8 cellular contexts compared by ENCODE assay signal in the genomic region with DNA sequence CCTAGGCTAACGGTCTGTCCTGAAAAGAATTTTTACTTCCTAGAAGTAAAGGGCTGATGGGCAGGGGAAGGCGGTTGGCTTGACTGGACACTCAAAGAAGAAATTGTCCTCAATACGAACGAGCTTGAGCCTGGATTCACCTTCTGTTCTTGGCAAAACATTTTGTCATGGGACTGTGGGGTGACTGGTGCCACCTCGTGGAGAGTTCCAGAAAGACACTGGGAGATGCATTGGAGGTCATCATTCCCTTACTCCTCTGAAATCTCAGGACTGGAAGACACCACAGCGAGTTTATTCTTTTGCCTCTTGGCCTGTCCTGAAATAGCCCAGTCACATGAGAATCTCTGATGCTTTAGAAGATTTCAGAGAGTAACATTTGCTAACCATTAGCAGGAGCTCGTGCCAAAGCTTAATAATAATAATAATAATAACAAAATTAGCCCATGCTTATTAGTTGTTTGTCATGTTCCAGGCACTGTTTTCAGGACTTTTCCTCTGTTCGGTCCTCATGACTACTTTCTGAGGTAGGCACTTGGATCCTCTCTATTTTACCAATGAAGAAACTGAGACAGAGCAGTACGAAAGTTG. TPM values are rescaled to one million over a fixed set of nuclear protein-coding genes. Genes with fewer than 3 reads are reported as not detected.
DNase-seq lines count a peak whose midpoint lies in the region; ATAC-seq lines count a peak whose summit lies in the region.

No MANE protein-coding gene starts in this region.

- H3K36me3 ChIP-seq in NT2/D1 (ENCODE audit: insufficient read depth, insufficient read length, low read length) = no peaks in the 10 kb centered on the region

- peaks cover 10% of the 10 kb centered on the region in 2 donors for H3K36me3 Mint-ChIP-seq in activated T-cell treated with anti-CD3 and anti-CD28 coated beads, Interleukin-2, amount 50 U/mL, for 72 hours (ENCODE audit: insufficient read depth in 2 of 2)

- H3K27me3 Mint-ChIP-seq in activated T-cell treated with anti-CD3 and anti-CD28 coated beads, Interleukin-2, amount 50 U/mL, for 72 hours (ENCODE audit: low read depth) = no peaks in the 10 kb centered on the region

- H3K4me1 ChIP-seq in NT2/D1 (ENCODE audit: insufficient read depth, insufficient read length) = no peaks in the 10 kb centered on the region

- H3K9me3 Mint-ChIP-seq in activated T-cell treated with anti-CD3 and anti-CD28 coated beads, Interleukin-2, amount 50 U/mL, for 72 hours = peaks cover 2 to 4% of the 10 kb centered on the region in 2 donors

- peaks cover 20% of the 10 kb centered on the region for H3K4me1 Mint-ChIP-seq in activated T-cell treated with anti-CD3 and anti-CD28 coated beads, Interleukin-2, amount 50 U/mL, for 72 hours (ENCODE audit: low read depth)

- H3K9me3 ChIP-seq in NT2/D1 (ENCODE audit: insufficient read depth, low read length) = peaks cover 11% of the 10 kb centered on the region

- H3K4me3 ChIP-seq in NT2/D1 (ENCODE audit: insufficient read length, low read depth) = no peak overlapping the region

- peak; percentile 90 for DNase-seq in DMS 273 (lab: John Stamatoyannopoulos, UW; ENCODE audit: unreplicated experiment)
- peak; percentile 59 for DNase-seq in NT2/D1 (ENCODE audit: low read depth, low spot score)
- peak; percentile 37 to 42 for DNase-seq in activated T-cell treated with anti-CD3 and anti-CD28 coated beads, Interleukin-2, amount 50 U/mL, for 72 hours
- peak; percentile 41 for DNase-seq in glomerular endothelial cell (ENCODE audit: extremely low read depth, low read depth, low spot score)
- peak; percentile 86 for DNase-seq in pons (ENCODE audit: low spot score)
- no peak for DNase-seq in NCI-H1930 (lab: John Stamatoyannopoulos, UW)

- no peaks in the 10 kb centered on the region for H3K27me3 ChIP-seq in NT2/D1 (ENCODE audit: insufficient read depth, insufficient read length)

- peak; percentile 72 for ATAC-seq in GM19397 (IDR thresholded peaks at IDR 0.05; ENCODE audit: unreplicated experiment)
- peak; percentile 77 for ATAC-seq in HG03565 (IDR thresholded peaks at IDR 0.05; ENCODE audit: unreplicated experiment)
- ATAC-seq in activated T-cell treated with anti-CD3 and anti-CD28 coated beads, Interleukin-2, amount 50 U/mL, for 72 hours (replicated peaks in 1 of 2) = peak in 1 of 2 donors; percentile 27

- no peak overlapping the region for H3K4me3 Mint-ChIP-seq in activated T-cell treated with anti-CD3 and anti-CD28 coated beads, Interleukin-2, amount 50 U/mL, for 72 hours

- H3K27ac Mint-ChIP-seq in activated T-cell treated with anti-CD3 and anti-CD28 coated beads, Interleukin-2, amount 50 U/mL, for 72 hours = no peak overlapping the region

- no peak overlapping the region for H3K9ac ChIP-seq in NT2/D1 (ENCODE audit: insufficient read length, low read depth)

RNA-seq across cellular contexts. Expression of gene TMEM182, which starts 44.5 kb away (rescaled TPM):
- 1 to 10 TPM; 6.8 to 10.0 TPM for total RNA-seq in activated T-cell treated with anti-CD3 and anti-CD28 coated beads, Interleukin-2, amount 50 U/mL, for 72 hours
- 0.10 and 2.2 TPM in 2 replicates for total RNA-seq in glomerular endothelial cell

Comparison
In these comparisons a context has a peak if more than half of its experiments do, and no peak if none do; other contexts are left out.
1. DNase-seq: peak in DMS 273 (single experiment), NT2/D1 (single experiment), activated T-cell treated with anti-CD3 and anti-CD28 coated beads, Interleukin-2, amount 50 U/mL, for 72 hours (2 of 2), glomerular endothelial cell (single experiment) and pons (single experiment); none in NCI-H1930 (0 of 2).